ENCODE assay signal across 24 cellular contexts in genomic region chr2:217680376-217680775, GRCh38.
"Had no signal": no experiment of that assay in that cellular context is flagged by ENCODE, and none has a peak within 500 bp of the region (broad histone marks: within the 10 kb centered on the region; RNA-seq: fewer than 3 reads in every experiment).

No MANE protein-coding gene starts in this region.

- DNase-seq: activated CD4-positive, alpha-beta T cell treated with anti-CD3 and anti-CD28 coated beads for 1 hour; activated CD4-positive, alpha-beta T cell treated with anti-CD3 and anti-CD28 coated beads, Interleukin-2, amount 10 ng/mL, durations not matched to agents 24 days and 14 days; activated CD4-positive, alpha-beta T cell treated with anti-CD3 and anti-CD28 coated beads, Interleukin-2, amount 50 U/mL, for 48 hours; activated CD8-positive, alpha-beta memory T cell treated with anti-CD3 and anti-CD28 coated beads, Interleukin-2, amount 10 ng/mL, durations not matched to agents 7 days and 5 days; activated effector memory CD4-positive, alpha-beta T cell treated with Interleukin-2 at 50 U/mL for 16 hours; activated naive CD4-positive, alpha-beta T cell treated with Interleukin-2 at 50 U/mL for 16 hours; activated naive CD8-positive, alpha-beta T cell treated with anti-CD3 and anti-CD28 coated beads, Interleukin-2, amount 50 U/mL, for 24 hours; activated T-cell treated with anti-CD3 and anti-CD28 coated beads, Interleukin-2, amount 50 U/mL, for 24 hours; amniotic stem cell; body of pancreas; central memory CD4-positive, alpha-beta T cell; Karpas-422; MM.1S; NCI-H1105; NCI-H1436; NCI-H1694 treated with DMSO at 0.1 percent for 48 hours; NCI-H2081; NCI-H524; PC-3; SHP77 treated with DMSO at 0.1 percent for 48 hours had no signal

- H3K4me1 Mint-ChIP-seq: activated CD4-positive, alpha-beta T cell treated with anti-CD3 and anti-CD28 coated beads, Interleukin-2, amount 10 ng/mL, durations not matched to agents 24 days and 14 days; activated CD8-positive, alpha-beta memory T cell treated with anti-CD3 and anti-CD28 coated beads, Interleukin-2, amount 10 ng/mL, durations not matched to agents 7 days and 5 days; activated naive CD8-positive, alpha-beta T cell treated with anti-CD3 and anti-CD28 coated beads, Interleukin-2, amount 50 U/mL, for 24 hours had no signal

- H3K9me3 ChIP-seq: ascending aorta, body of pancreas had no signal

- H3K27me3 Mint-ChIP-seq: activated CD4-positive, alpha-beta T cell treated with anti-CD3 and anti-CD28 coated beads, Interleukin-2, amount 10 ng/mL, durations not matched to agents 24 days and 14 days; activated CD8-positive, alpha-beta memory T cell treated with anti-CD3 and anti-CD28 coated beads, Interleukin-2, amount 10 ng/mL, durations not matched to agents 7 days and 5 days; activated T-cell treated with anti-CD3 and anti-CD28 coated beads, Interleukin-2, amount 50 U/mL, for 24 hours had no signal

- H3K27ac ChIP-seq: body of pancreas had no signal

- H3K36me3 Mint-ChIP-seq: activated CD8-positive, alpha-beta memory T cell treated with anti-CD3 and anti-CD28 coated beads, Interleukin-2, amount 10 ng/mL, durations not matched to agents 7 days and 5 days had no signal

- H3K27ac Mint-ChIP-seq: activated CD4-positive, alpha-beta T cell treated with anti-CD3 and anti-CD28 coated beads, Interleukin-2, amount 10 ng/mL, durations not matched to agents 24 days and 14 days; activated CD8-positive, alpha-beta memory T cell treated with anti-CD3 and anti-CD28 coated beads, Interleukin-2, amount 10 ng/mL, durations not matched to agents 7 days and 5 days; activated naive CD4-positive, alpha-beta T cell treated with anti-CD3 and anti-CD28 coated beads, Interleukin-2, amount 50 U/mL, for 72 hours; activated naive CD8-positive, alpha-beta T cell treated with anti-CD3 and anti-CD28 coated beads, Interleukin-2, amount 50 U/mL, for 24 hours; activated T-cell treated with anti-CD3 and anti-CD28 coated beads, Interleukin-2, amount 50 U/mL, for 24 hours; activated T-helper 1 cell treated with anti-CD3 and anti-CD28 coated beads, Interleukin-12 subunit alpha, Interleukin-12 subunit beta, Interleukin-2, Interleukin-4 antibody, amounts not matched to agents 30 ng/mL and 10 ng/mL and 1 ng/mL, durations not matched to agents 14 hours and 24 hours and 36 hours; T-helper 1 cell treated with Interleukin-12 subunit alpha and Interleukin-12 subunit beta and Interleukin-4 antibody, amounts not matched to agents 30 μg/mL and 1 μg/mL, for 36 hours had no signal

- H3K27me3 ChIP-seq: ascending aorta, body of pancreas had no signal

- H3K4me3 ChIP-seq: ascending aorta, body of pancreas had no signal

- ATAC-seq: activated CD8-positive, alpha-beta memory T cell treated with anti-CD3 and anti-CD28 coated beads, Interleukin-2, amount 10 ng/mL, durations not matched to agents 7 days and 5 days; activated naive CD4-positive, alpha-beta T cell treated with anti-CD3 and anti-CD28 coated beads, Interleukin-2, amount 50 U/mL, for 72 hours; activated naive CD8-positive, alpha-beta T cell treated with anti-CD3 and anti-CD28 coated beads, Interleukin-2, amount 50 U/mL, for 24 hours; body of pancreas; PC-3 had no signal

- H3K4me3 Mint-ChIP-seq: activated CD4-positive, alpha-beta T cell treated with anti-CD3 and anti-CD28 coated beads, Interleukin-2, amount 10 ng/mL, durations not matched to agents 24 days and 14 days; activated CD8-positive, alpha-beta memory T cell treated with anti-CD3 and anti-CD28 coated beads, Interleukin-2, amount 10 ng/mL, durations not matched to agents 7 days and 5 days; activated naive CD8-positive, alpha-beta T cell treated with anti-CD3 and anti-CD28 coated beads, Interleukin-2, amount 50 U/mL, for 24 hours; activated T-cell treated with anti-CD3 and anti-CD28 coated beads, Interleukin-2, amount 50 U/mL, for 24 hours; activated T-helper 1 cell treated with anti-CD3 and anti-CD28 coated beads, Interleukin-12 subunit alpha, Interleukin-12 subunit beta, Interleukin-2, Interleukin-4 antibody, amounts not matched to agents 30 ng/mL and 10 ng/mL and 1 ng/mL, durations not matched to agents 14 hours and 24 hours and 36 hours; T-helper 1 cell treated with Interleukin-12 subunit alpha and Interleukin-12 subunit beta and Interleukin-4 antibody, amounts not matched to agents 30 μg/mL and 1 μg/mL, for 36 hours had no signal

- H3K4me1 ChIP-seq: body of pancreas had no signal
